In genomic region chr2:120620025-120620793, GRCh38 we compare ENCODE assay signal across 19 cellular contexts.
DNase-seq lines count a peak whose midpoint lies in the region; ATAC-seq, FAIRE-seq and TF ChIP-seq lines count a peak whose summit lies in the region.
"Had no signal": no experiment of that assay in that cellular context is flagged by ENCODE, and none has a peak within 500 bp of the region (broad histone marks: within the 10 kb centered on the region; RNA-seq: fewer than 3 reads in every experiment).

No MANE protein-coding gene starts in this region.

- CTCF ChIA-PET in A549 (lab: Yijun Ruan, JAX), result interaction anchor here (0.9 to 1.4 kb wide), 3 partner anchors 10 to 24 kb away, joined by 3 read pairs; no protein-coding TSS in a partner anchor

- FAIRE-seq in A549 (lab: Jason Lieb, UNC), result no peak
- FAIRE-seq: RCC 7860 had no signal

- H3K4me1 ChIP-seq in A549 (peaks cover 11% of the 10 kb centered on the region; the same call in 2 of the 3 replicates), foreskin keratinocyte (peaks cover 5% of the 10 kb centered on the region), neural progenitor cell (no peaks in the 10 kb centered on the region)

- TF ChIP-seq RAD21 in A549 (conservative IDR thresholded peaks at IDR 0.05 in 1 of 2, IDR thresholded peaks at IDR 0.05 in 1 of 2), result no peak

- POLR2A ChIA-PET in A549 (lab: Yijun Ruan, JAX), result no interaction called here

- H3K27me3 ChIP-seq in HL-60 (ENCODE audit: insufficient read depth, poor library complexity, severe bottlenecking) (no peaks in the 10 kb centered on the region), foreskin keratinocyte (no peaks in the 10 kb centered on the region), neural progenitor cell (no peaks in the 10 kb centered on the region)
- H3K27me3 ChIP-seq: brain microvascular endothelial cell, upper lobe of left lung had no signal

- H3K27ac Mint-ChIP-seq in neural progenitor cell, result no peak overlapping the region
- H3K27ac Mint-ChIP-seq: activated CD4-positive, alpha-beta T cell treated with anti-CD3 and anti-CD28 coated beads, Interleukin-2, amount 10 ng/mL, durations not matched to agents 24 days and 14 days; activated T-helper 17 cell treated with anti-CD3 and anti-CD28 coated beads, Interleukin-2, amount 50 U/mL, for 72 hours; memory B cell had no signal

- H3K79me2 ChIP-seq in neural progenitor cell (ENCODE audit: low read depth), result no peaks in the 10 kb centered on the region

- no peaks in the 10 kb centered on the region for H4K20me1 ChIP-seq in neural progenitor cell (ENCODE audit: low read depth)

- H3K27ac ChIP-seq in A549 (peak overlapping the region in 1 of 2 experiments; percentile 14; a peak in 2 of 6 replicates), HL-60 (replicated peaks) (peak overlapping the region; percentile 59), foreskin keratinocyte (peak overlapping the region; percentile 63), neural progenitor cell (no peak overlapping the region)
- H3K27ac ChIP-seq: brain microvascular endothelial cell, upper lobe of left lung had no signal

- no peaks in the 10 kb centered on the region for H3K9me3 Mint-ChIP-seq in neural progenitor cell
- H3K9me3 Mint-ChIP-seq: activated CD4-positive, alpha-beta T cell treated with anti-CD3 and anti-CD28 coated beads, Interleukin-2, amount 10 ng/mL, durations not matched to agents 24 days and 14 days; activated T-helper 17 cell treated with anti-CD3 and anti-CD28 coated beads, Interleukin-2, amount 50 U/mL, for 72 hours; memory B cell had no signal

- H3K36me3 ChIP-seq in neural progenitor cell, result no peaks in the 10 kb centered on the region
- H3K36me3 ChIP-seq: brain microvascular endothelial cell, upper lobe of left lung had no signal

- no peak overlapping the region for H3K4me3 Mint-ChIP-seq in neural progenitor cell
- H3K4me3 Mint-ChIP-seq: activated CD4-positive, alpha-beta T cell treated with anti-CD3 and anti-CD28 coated beads, Interleukin-2, amount 10 ng/mL, durations not matched to agents 24 days and 14 days; activated T-helper 17 cell treated with anti-CD3 and anti-CD28 coated beads, Interleukin-2, amount 50 U/mL, for 72 hours; memory B cell had no signal

- peak in 1 of 2 experiments; percentile 17 for DNase-seq in A549 (ENCODE audit: low read depth in 1 of 2, low spot score in 1 of 2)
- DNase-seq in HL-60 (ENCODE audit: low read depth in 1 of 2, low spot score in 1 of 2), result peak; percentile 38 to 66
- DNase-seq in SW480 (ENCODE audit: low spot score), result peak; percentile 67
- peak; percentile 90 to 98 for DNase-seq in foreskin keratinocyte
- no peak for DNase-seq in neural progenitor cell (ENCODE audit: low spot score)
- DNase-seq in COLO668 (lab: John Stamatoyannopoulos, UW; ENCODE audit: unreplicated experiment), result no peak
- DNase-seq in SHP77 (lab: John Stamatoyannopoulos, UW), result no peak
- DNase-seq: activated CD4-positive, alpha-beta T cell treated with anti-CD3 and anti-CD28 coated beads, Interleukin-2, amount 10 ng/mL, durations not matched to agents 24 days and 14 days; brain microvascular endothelial cell; DND-41; GOT3; NCI-H1092 treated with DMSO at 0.1 percent for 48 hours; stimulated activated CD8-positive, alpha-beta memory T cell treated with anti-CD3 and anti-CD28 coated beads, Interleukin-4, amount 100 ng/mL, for 48 hours; T-helper 2 cell; upper lobe of left lung had no signal

- TF ChIP-seq CTCF in A549 (IDR thresholded peaks at IDR 0.05) (no peak), HL-60 (IDR thresholded peaks at IDR 0.05; ENCODE audit: insufficient read depth, low read length) (no peak), foreskin keratinocyte (conservative IDR thresholded peaks at IDR 0.05) (no peak), neural progenitor cell (IDR thresholded peaks at IDR 0.05) (no peak)

- H3K4me2 ChIP-seq in A549 (peak overlapping the region; percentile 17), neural progenitor cell (no peak overlapping the region)

- no peak for TF ChIP-seq EP300 in A549 (IDR thresholded peaks at IDR 0.05)

- H3K27me3 Mint-ChIP-seq in neural progenitor cell (ENCODE audit: insufficient read depth, low read depth), result peaks cover 8% of the 10 kb centered on the region
- H3K27me3 Mint-ChIP-seq: activated CD4-positive, alpha-beta T cell treated with anti-CD3 and anti-CD28 coated beads, Interleukin-2, amount 10 ng/mL, durations not matched to agents 24 days and 14 days; activated T-helper 17 cell treated with anti-CD3 and anti-CD28 coated beads, Interleukin-2, amount 50 U/mL, for 72 hours; memory B cell had no signal

- no peaks in the 10 kb centered on the region for H3F3A ChIP-seq in neural progenitor cell (ENCODE audit: low read depth)

- H3K4me1 Mint-ChIP-seq in neural progenitor cell, result peaks cover 7% of the 10 kb centered on the region
- H3K4me1 Mint-ChIP-seq: activated CD4-positive, alpha-beta T cell treated with anti-CD3 and anti-CD28 coated beads, Interleukin-2, amount 10 ng/mL, durations not matched to agents 24 days and 14 days; activated T-helper 17 cell treated with anti-CD3 and anti-CD28 coated beads, Interleukin-2, amount 50 U/mL, for 72 hours; memory B cell had no signal

- H3K9ac ChIP-seq in neural progenitor cell, result no peak overlapping the region

- no peaks in the 10 kb centered on the region for H3K36me3 Mint-ChIP-seq in neural progenitor cell
- H3K36me3 Mint-ChIP-seq: memory B cell had no signal

- 0 out of 3 replicates have a peak, but pooled peaks cover 6% of the 10 kb centered on the region for H3K9me3 ChIP-seq in A549
- no peaks in the 10 kb centered on the region for H3K9me3 ChIP-seq in neural progenitor cell (ENCODE audit: low read depth)
- H3K9me3 ChIP-seq: upper lobe of left lung had no signal

- H3K4me3 ChIP-seq in A549, result no peak overlapping the region
- no peak overlapping the region for H3K4me3 ChIP-seq in HL-60 (replicated peaks; ENCODE audit: insufficient read depth, low read length)
- H3K4me3 ChIP-seq in neural progenitor cell, result no peak overlapping the region
- H3K4me3 ChIP-seq: upper lobe of left lung had no signal

- no peak overlapping the region for H2AFZ ChIP-seq in neural progenitor cell (replicated peaks)

- peak; percentile 33 to 37; a peak in 1 of 6 replicates for ATAC-seq in A549
- ATAC-seq in foreskin keratinocyte, result peak; percentile 86
- no peak for ATAC-seq in GM18873 (IDR thresholded peaks at IDR 0.05; ENCODE audit: low FRiP score, unreplicated experiment)
- ATAC-seq: activated T-helper 17 cell treated with anti-CD3 and anti-CD28 coated beads, Interleukin-2, amount 50 U/mL, for 72 hours had no signal

- TF ChIP-seq POLR2A in A549 (IDR thresholded peaks at IDR 0.05; ENCODE audit: low read length), result no peak

- WGBS in A549 (ENCODE audit: missing lambda C conversion rate), result 48% methylated on average over 4 of the region's 4 CpGs

TF ChIP-seq in A549, 52 proteins besides CTCF, POLR2A, EP300 and RAD21 (continues in another document):
- TF ChIP-seq HOXA7 (CRISPR knock-in tag; IDR thresholded peaks at IDR 0.05) (no peak), NR3C1 (IDR thresholded peaks at IDR 0.05) (no peak), HOXB13 (CRISPR knock-in tag; IDR thresholded peaks at IDR 0.05; ENCODE audit: low read depth) (no peak), ZNF302 (CRISPR knock-in tag; IDR thresholded peaks at IDR 0.05) (no peak), SMC3 (IDR thresholded peaks at IDR 0.05) (no peak), CHD2 (IDR thresholded peaks at IDR 0.05; ENCODE audit: low read length, partially characterized antibody) (no peak), ZFP36 (IDR thresholded peaks at IDR 0.05; ENCODE audit: borderline replicate concordance, partially characterized antibody) (no peak), ZC3H11A (IDR thresholded peaks at IDR 0.05) (no peak), JUN (IDR thresholded peaks at IDR 0.05) (no peak), EHMT2 (IDR thresholded peaks at IDR 0.05; ENCODE audit: low read depth) (no peak), HES2 (IDR thresholded peaks at IDR 0.05) (no peak), ESRRA (IDR thresholded peaks at IDR 0.05; ENCODE audit: borderline replicate concordance, low read length) (no peak), TFCP2L1 (CRISPR knock-in tag; IDR thresholded peaks at IDR 0.05) (no peak), PBX3 (IDR thresholded peaks at IDR 0.05) (no peak)
- TF ChIP-seq, protein P1, sequence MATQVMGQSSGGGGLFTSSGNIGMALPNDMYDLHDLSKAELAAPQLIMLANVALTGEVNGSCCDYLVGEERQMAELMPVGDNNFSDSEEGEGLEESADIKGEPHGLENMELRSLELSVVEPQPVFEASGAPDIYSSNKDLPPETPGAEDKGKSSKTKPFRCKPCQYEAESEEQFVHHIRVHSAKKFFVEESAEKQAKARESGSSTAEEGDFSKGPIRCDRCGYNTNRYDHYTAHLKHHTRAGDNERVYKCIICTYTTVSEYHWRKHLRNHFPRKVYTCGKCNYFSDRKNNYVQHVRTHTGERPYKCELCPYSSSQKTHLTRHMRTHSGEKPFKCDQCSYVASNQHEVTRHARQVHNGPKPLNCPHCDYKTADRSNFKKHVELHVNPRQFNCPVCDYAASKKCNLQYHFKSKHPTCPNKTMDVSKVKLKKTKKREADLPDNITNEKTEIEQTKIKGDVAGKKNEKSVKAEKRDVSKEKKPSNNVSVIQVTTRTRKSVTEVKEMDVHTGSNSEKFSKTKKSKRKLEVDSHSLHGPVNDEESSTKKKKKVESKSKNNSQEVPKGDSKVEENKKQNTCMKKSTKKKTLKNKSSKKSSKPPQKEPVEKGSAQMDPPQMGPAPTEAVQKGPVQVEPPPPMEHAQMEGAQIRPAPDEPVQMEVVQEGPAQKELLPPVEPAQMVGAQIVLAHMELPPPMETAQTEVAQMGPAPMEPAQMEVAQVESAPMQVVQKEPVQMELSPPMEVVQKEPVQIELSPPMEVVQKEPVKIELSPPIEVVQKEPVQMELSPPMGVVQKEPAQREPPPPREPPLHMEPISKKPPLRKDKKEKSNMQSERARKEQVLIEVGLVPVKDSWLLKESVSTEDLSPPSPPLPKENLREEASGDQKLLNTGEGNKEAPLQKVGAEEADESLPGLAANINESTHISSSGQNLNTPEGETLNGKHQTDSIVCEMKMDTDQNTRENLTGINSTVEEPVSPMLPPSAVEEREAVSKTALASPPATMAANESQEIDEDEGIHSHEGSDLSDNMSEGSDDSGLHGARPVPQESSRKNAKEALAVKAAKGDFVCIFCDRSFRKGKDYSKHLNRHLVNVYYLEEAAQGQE (IDR thresholded peaks at IDR 0.05), result no peak

Comparison
In these comparisons a context has a peak if more than half of its experiments do, and no peak if none do; other contexts are left out.
1. DNase-seq: peak in HL-60 (2 of 2), SW480 (single experiment) and foreskin keratinocyte (2 of 2); none in neural progenitor cell (single experiment), COLO668 (single experiment) and SHP77 (0 of 2).